In the genomic region with DNA sequence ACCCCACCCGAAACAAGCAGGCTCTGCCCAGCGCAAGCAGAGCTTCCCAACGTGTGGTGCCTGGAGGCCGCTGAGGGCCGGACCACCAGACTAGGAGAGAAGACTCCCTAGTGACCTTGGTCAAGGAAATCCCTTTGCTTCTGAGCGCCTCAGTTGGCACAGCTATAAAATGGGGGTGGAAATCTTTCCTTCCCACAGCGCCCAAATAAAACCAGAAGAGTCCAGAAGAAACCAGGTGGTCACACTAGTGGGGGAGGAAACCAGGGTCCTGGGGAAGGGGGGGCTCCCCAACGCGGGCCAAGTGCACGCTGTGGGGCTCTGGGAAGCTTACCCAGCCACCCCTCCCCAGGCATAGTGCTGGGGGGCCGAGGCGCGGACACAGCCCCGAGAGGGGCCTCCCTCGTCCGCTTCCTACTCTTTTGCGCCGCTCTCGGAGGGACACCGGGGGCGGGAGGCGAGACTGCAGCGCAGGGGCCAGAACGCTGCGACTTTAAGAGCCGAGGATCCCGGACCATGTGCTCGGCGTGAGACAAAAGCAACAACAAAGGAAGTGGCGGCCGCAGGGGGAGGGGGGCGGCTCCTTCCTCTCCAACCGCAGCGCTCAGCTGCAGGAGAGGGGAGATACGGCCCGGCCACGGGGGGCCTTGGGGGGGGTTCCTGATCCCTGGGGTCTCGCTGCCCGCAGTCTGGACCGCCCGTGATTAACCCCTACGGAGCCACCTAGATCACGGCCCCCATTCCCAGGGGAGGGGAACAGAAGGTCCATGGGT, we compare ENCODE assay signal across 8 cellular contexts. TPM values are rescaled to one million over a fixed set of nuclear protein-coding genes. Genes with fewer than 3 reads are reported as not detected.
DNase-seq lines count a peak whose midpoint lies in the region; ATAC-seq and TF ChIP-seq lines count a peak whose summit lies in the region.

No MANE protein-coding gene starts in this region.

- H3K27me3 ChIP-seq in left lung = no peaks in the 10 kb centered on the region

- H3K36me3 ChIP-seq in left lung = peaks cover 0 to 9% of the 10 kb centered on the region in 2 donors

- intact Hi-C loops in left lung (cut with DNase I) = no loop called here

- ATAC-seq in left lung = peak; percentile 58
- no peak for ATAC-seq in HG02642 (IDR thresholded peaks at IDR 0.05; ENCODE audit: poor library complexity, unreplicated experiment)

- H3K4me1 ChIP-seq in left lung = peaks cover 36 to 84% of the 10 kb centered on the region in 2 donors

- H3K9me3 ChIP-seq in left lung = no peaks in the 10 kb centered on the region

- peak overlapping the region; percentile 91 to 99 for H3K27ac ChIP-seq in left lung

- peak overlapping the region; percentile 82 to 83 for H3K4me3 ChIP-seq in left lung

- peak; percentile 44 for DNase-seq in COLO829 (ENCODE audit: low spot score)
- peak; percentile 83 for DNase-seq in H4 (ENCODE audit: low spot score)
- peak; percentile 76 for DNase-seq in NCI-H2227 (lab: John Stamatoyannopoulos, UW; ENCODE audit: unreplicated experiment)
- DNase-seq in activated CD4-positive, alpha-beta T cell treated with anti-CD3 and anti-CD28 coated beads for 48 hours = peak; percentile 86
- peak; percentile 54 for DNase-seq in dedifferentiated amniotic fluid mesenchymal stem cell (ENCODE audit: extremely low spot score)
- DNase-seq in left lung = peak; percentile 86 to 93
- DNase-seq in stimulated activated CD4-positive, alpha-beta T cell treated with anti-CD3 and anti-CD28 coated beads, Interleukin-1b, Interleukin-23, amount 100 ng/mL, for 48 hours = peak; percentile 77

- no peak for TF ChIP-seq CTCF in left lung (IDR thresholded peaks at IDR 0.05)

RNA-seq across cellular contexts. Expression of a gene that starts 0.9 kb away (rescaled TPM):
- total RNA-seq in H4 (2014; rRNA removed; shearing (Covaris generic)) = 3.0 and 4.9 TPM in 2 replicates
- total RNA-seq in left lung = 10 to 100 TPM; 37.6 to 42.2 TPM

RNA-seq across cellular contexts. Expression of a gene that starts 12.8 kb away (rescaled TPM):
- not detected in 2 replicates for total RNA-seq in H4 (2014; rRNA removed; shearing (Covaris generic))
- total RNA-seq in left lung = under 1 TPM in 1 of 2 donors, not detected in 1; 0.26 TPM
